In genomic region chr5:80141681-80142080, GRCh38 we compare ENCODE assay signal across 9 cellular contexts.
DNase-seq lines count a peak whose midpoint lies in the region; ATAC-seq and TF ChIP-seq lines count a peak whose summit lies in the region.
"Had no signal": no experiment of that assay in that cellular context is flagged by ENCODE, and none has a peak within 500 bp of the region (broad histone marks: within the 10 kb centered on the region; RNA-seq: fewer than 3 reads in every experiment).

No MANE protein-coding gene starts in this region.

- H3K9me3 ChIP-seq in mesodermal cell (ENCODE audit: control insufficient read depth, low read length) (no peaks in the 10 kb centered on the region), thyroid gland (no peaks in the 10 kb centered on the region)

- no peak for DNase-seq in activated T-cell treated with anti-CD3 and anti-CD28 coated beads, Interleukin-2, amount 50 U/mL, for 4 hours
- no peak for DNase-seq in activated T-cell treated with anti-CD3 and anti-CD28 coated beads for 4 hours
- peak; percentile 80 for DNase-seq in astrocyte of the hippocampus (ENCODE audit: low read depth, low spot score)
- DNase-seq in thyroid gland = no peak
- no peak for DNase-seq in OCI-M1 (lab: John Stamatoyannopoulos, UW)
- no peak for DNase-seq in NCI-H748 treated with DMSO at 0.1 percent for 48 hours (lab: John Stamatoyannopoulos, UW)
- DNase-seq: NCI-H1417 treated with DMSO at 0.1 percent for 48 hours had no signal

- H3K27ac ChIP-seq in mesodermal cell (ENCODE audit: low read depth, low read length, severe bottlenecking) (peak overlapping the region; percentile 84), thyroid gland (peak overlapping the region; percentile 37 to 42 (median 41))

- no peaks in the 10 kb centered on the region for H3K27me3 Mint-ChIP-seq in activated T-cell treated with anti-CD3 and anti-CD28 coated beads, Interleukin-2, amount 50 U/mL, for 4 hours (ENCODE audit: low read depth)

- no peak for TF ChIP-seq POLR2A in thyroid gland (IDR thresholded peaks at IDR 0.05)

- ATAC-seq in activated T-cell treated with anti-CD3 and anti-CD28 coated beads, Interleukin-2, amount 50 U/mL, for 4 hours = no peak
- ATAC-seq in GM21723 (IDR thresholded peaks at IDR 0.05; ENCODE audit: unreplicated experiment) = no peak

- H3K27me3 ChIP-seq in thyroid gland = no peaks in the 10 kb centered on the region

- intact Hi-C loops in thyroid gland (cut with DNase I) = no loop called here

- H3K36me3 Mint-ChIP-seq in activated T-cell treated with anti-CD3 and anti-CD28 coated beads, Interleukin-2, amount 50 U/mL, for 4 hours (ENCODE audit: insufficient read depth) = peaks cover 32% of the 10 kb centered on the region

- 32 to 42% methylated on average over 3 of the region's 3 CpGs for WGBS in mesodermal cell (ENCODE audit: insufficient coverage in 2 of 2), 2 experiments
- WGBS in thyroid gland, 2 donors = 71 to 81% methylated on average over 3 of the region's 3 CpGs

- H3K4me1 ChIP-seq in mesodermal cell (ENCODE audit: control insufficient read depth, insufficient read depth, low read length, poor library complexity, severe bottlenecking) (peaks cover 25% of the 10 kb centered on the region), thyroid gland (no peaks in the 10 kb centered on the region)

- H3K9me3 Mint-ChIP-seq in activated T-cell treated with anti-CD3 and anti-CD28 coated beads, Interleukin-2, amount 50 U/mL, for 4 hours = no peaks in the 10 kb centered on the region

- TF ChIP-seq CTCF in thyroid gland (IDR thresholded peaks at IDR 0.05) = no peak

- H3K4me3 ChIP-seq in mesodermal cell (ENCODE audit: extremely low read depth, insufficient read depth, low read length, poor library complexity, severe bottlenecking) = no peak overlapping the region
- no peak overlapping the region for H3K4me3 ChIP-seq in thyroid gland (replicated peaks in 1 of 3)

- peaks cover 73% of the 10 kb centered on the region for H3K4me1 Mint-ChIP-seq in activated T-cell treated with anti-CD3 and anti-CD28 coated beads, Interleukin-2, amount 50 U/mL, for 4 hours (ENCODE audit: low read depth)

- H3K36me3 ChIP-seq in mesodermal cell (ENCODE audit: control insufficient read depth, insufficient read depth, low read length) (peaks cover 28% of the 10 kb centered on the region), thyroid gland (peaks cover 0 to 4% of the 10 kb centered on the region in 2 donors)

- H3K4me3 Mint-ChIP-seq in activated T-cell treated with anti-CD3 and anti-CD28 coated beads, Interleukin-2, amount 50 U/mL, for 4 hours = peak overlapping the region; percentile 16
